In the genomic region with DNA sequence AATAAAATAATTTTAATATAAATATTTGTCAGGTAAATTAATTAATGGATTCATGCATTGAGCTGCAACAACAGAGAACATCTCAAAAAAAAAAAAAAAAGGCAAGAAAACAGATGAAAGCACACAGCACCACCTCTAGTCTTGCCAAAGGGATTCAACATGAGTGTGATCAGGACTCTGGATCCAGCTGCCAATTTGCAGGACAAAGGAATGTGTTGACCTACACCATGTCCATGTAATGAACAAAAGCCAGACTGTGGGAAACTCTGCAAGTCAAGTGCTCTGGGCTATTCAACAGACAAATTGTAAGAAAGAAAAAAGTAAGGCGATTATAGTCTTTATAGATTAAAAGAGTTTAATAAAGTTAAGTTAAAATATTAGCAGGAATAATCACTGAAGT, we compare ENCODE assay signal across 1 cellular context.
TF ChIP-seq lines count a peak whose summit lies in the region.

No MANE protein-coding gene starts in this region.

TF ChIP-seq in WTC11, 78 proteins besides CTCF, POLR2A, EP300 and RAD21 (continued from another document):
- no peak for TF ChIP-seq ZNF281 (CRISPR knock-in tag; IDR thresholded peaks at IDR 0.05)
- TF ChIP-seq, protein P1, sequence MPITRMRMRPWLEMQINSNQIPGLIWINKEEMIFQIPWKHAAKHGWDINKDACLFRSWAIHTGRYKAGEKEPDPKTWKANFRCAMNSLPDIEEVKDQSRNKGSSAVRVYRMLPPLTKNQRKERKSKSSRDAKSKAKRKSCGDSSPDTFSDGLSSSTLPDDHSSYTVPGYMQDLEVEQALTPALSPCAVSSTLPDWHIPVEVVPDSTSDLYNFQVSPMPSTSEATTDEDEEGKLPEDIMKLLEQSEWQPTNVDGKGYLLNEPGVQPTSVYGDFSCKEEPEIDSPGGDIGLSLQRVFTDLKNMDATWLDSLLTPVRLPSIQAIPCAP (CRISPR knock-in tag; IDR thresholded peaks at IDR 0.05) = no peak
- no peak for TF ChIP-seq PRDM15 (CRISPR knock-in tag; IDR thresholded peaks at IDR 0.05)
- no peak for TF ChIP-seq JAZF1 (CRISPR knock-in tag; IDR thresholded peaks at IDR 0.05)
- no peak for TF ChIP-seq ESRRA (CRISPR knock-in tag; IDR thresholded peaks at IDR 0.05; ENCODE audit: borderline replicate concordance)
- TF ChIP-seq SOX15 (CRISPR knock-in tag; IDR thresholded peaks at IDR 0.05) = no peak
